ENCODE assay signal across 12 cellular contexts in the genomic region with DNA sequence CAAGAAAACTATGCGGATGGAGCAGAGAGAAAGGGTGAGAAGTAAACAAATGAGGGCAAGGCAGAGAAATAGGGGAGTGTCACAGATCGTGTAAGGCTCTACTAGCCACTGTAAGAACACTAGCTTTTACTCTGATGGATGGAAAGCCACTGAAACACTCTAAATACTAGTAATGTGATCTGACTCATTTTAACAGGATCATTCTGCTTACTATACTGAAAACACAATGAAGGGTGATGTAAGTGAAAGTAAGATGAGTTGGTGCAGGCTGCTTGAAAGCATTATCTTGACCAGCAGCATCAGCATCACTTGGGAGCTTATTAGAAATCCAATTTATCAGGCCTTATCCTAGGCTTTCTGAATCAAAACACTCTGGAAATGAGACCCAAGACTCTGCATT. TPM values are rescaled to one million over a fixed set of nuclear protein-coding genes. Genes with fewer than 3 reads are reported as not detected.
DNase-seq lines count a peak whose midpoint lies in the region; ATAC-seq and TF ChIP-seq lines count a peak whose summit lies in the region.
"Had no signal": no experiment of that assay in that cellular context is flagged by ENCODE, and none has a peak within 500 bp of the region (broad histone marks: within the 10 kb centered on the region; RNA-seq: fewer than 3 reads in every experiment).

No MANE protein-coding gene starts in this region.

- no peak for DNase-seq in activated naive CD4-positive, alpha-beta T cell treated with anti-CD3 and anti-CD28 coated beads, Interleukin-2, amount 50 U/mL, for 72 hours (ENCODE audit: low spot score in 2 of 2)
- DNase-seq in activated naive CD4-positive, alpha-beta T cell treated with anti-CD3 and anti-CD28 coated beads, Interleukin-2, amount 50 U/mL, for 16 hours = no peak
- DNase-seq in PC-3 (no peak), fibroblast of mammary gland (ENCODE audit: low read depth) (peak; percentile 34), NCI-H1694 treated with DMSO at 0.1 percent for 48 hours (lab: John Stamatoyannopoulos, UW) (no peak), cerebellar cortex (ENCODE audit: low spot score) (no peak), substantia nigra (lab: John Stamatoyannopoulos, UW) (no peak)
- DNase-seq: HCEC 1CT; MM.1S; stimulated activated naive CD4-positive, alpha-beta T cell had no signal

- H3K4me3 ChIP-seq in PC-3 (ENCODE audit: low read length) (no peak overlapping the region), fibroblast of mammary gland (ENCODE audit: control insufficient read depth, low read depth, low read length) (no peak overlapping the region)

- no peak overlapping the region for H2AFZ ChIP-seq in PC-3 (ENCODE audit: low read length)

- H3K27ac Mint-ChIP-seq in activated naive CD4-positive, alpha-beta T cell treated with anti-CD3 and anti-CD28 coated beads, Interleukin-2, amount 50 U/mL, for 72 hours = peak overlapping the region; percentile 45 to 57
- H3K27ac Mint-ChIP-seq: B cell had no signal

- no peaks in the 10 kb centered on the region for H3K27me3 ChIP-seq in PC-3 (ENCODE audit: low read length)

- H4K20me1 ChIP-seq in PC-3 (ENCODE audit: low read length) = no peaks in the 10 kb centered on the region

- H3K4me1 ChIP-seq in PC-3 (ENCODE audit: insufficient read depth, low read length) = no peaks in the 10 kb centered on the region

- no TSS peak for BruUV-seq in PC-3 (replicated peaks; lab: Mats Ljungman, UMichigan)

- H3K9ac ChIP-seq in PC-3 (ENCODE audit: low read length) = no peak overlapping the region

- H3K36me3 ChIP-seq in PC-3 (ENCODE audit: low read depth, low read length) = peaks cover 8% of the 10 kb centered on the region

- H3K9me2 ChIP-seq in PC-3 (replicated peaks; ENCODE audit: low read length) = no peaks in the 10 kb centered on the region

- H3K27ac ChIP-seq in PC-3 (ENCODE audit: low read length) (no peak overlapping the region), substantia nigra (ENCODE audit: low read depth, low read length, poor library complexity, severe bottlenecking) (no peak overlapping the region)

- peaks cover 0 to 7% of the 10 kb centered on the region in 2 donors for H3K36me3 Mint-ChIP-seq in activated naive CD4-positive, alpha-beta T cell treated with anti-CD3 and anti-CD28 coated beads, Interleukin-2, amount 50 U/mL, for 72 hours

- CTCF ChIA-PET in PC-3 (lab: Charles Lee) = no interaction called here

- POLR2A ChIA-PET in PC-3 (lab: Charles Lee; ENCODE audit: unreplicated experiment) = no interaction called here

- no peak overlapping the region for H3K4me2 ChIP-seq in PC-3 (ENCODE audit: low read length)

- H3K9me3 ChIP-seq in PC-3 (ENCODE audit: low read length) = no peaks in the 10 kb centered on the region

- ATAC-seq in activated naive CD4-positive, alpha-beta T cell treated with anti-CD3 and anti-CD28 coated beads, Interleukin-2, amount 50 U/mL, for 72 hours = peak; percentile 99
- ATAC-seq in PC-3 = peak; percentile 53
- no peak for ATAC-seq in GM21528 (IDR thresholded peaks at IDR 0.05; ENCODE audit: low FRiP score, unreplicated experiment)

- no peaks in the 10 kb centered on the region for H3F3A ChIP-seq in PC-3 (ENCODE audit: low read length, unreplicated experiment)

- no peak for TF ChIP-seq CTCF in PC-3 (conservative IDR thresholded peaks at IDR 0.05; ENCODE audit: low read depth, low read length)
- TF ChIP-seq CTCF in fibroblast of mammary gland (conservative IDR thresholded peaks at IDR 0.05; ENCODE audit: control insufficient read depth, insufficient read depth, low read depth, low read length) = no peak

- H3K9me3 Mint-ChIP-seq in activated naive CD4-positive, alpha-beta T cell treated with anti-CD3 and anti-CD28 coated beads, Interleukin-2, amount 50 U/mL, for 72 hours = no peaks in the 10 kb centered on the region

- no peaks in the 10 kb centered on the region for H3K79me2 ChIP-seq in PC-3 (ENCODE audit: low read length)

- intact Hi-C loops in PC-3 (cut with micrococcal nuclease) = no loop called here

RNA-seq across cellular contexts. Expression of a gene that starts 32.7 kb away (rescaled TPM):
- total RNA-seq in activated naive CD4-positive, alpha-beta T cell treated with anti-CD3 and anti-CD28 coated beads, Interleukin-2, amount 50 U/mL, for 72 hours = 100 to 1,000 TPM in 1 of 2 donors, 10 to 100 TPM in 1; 81.0 to 111 TPM
- 36.1 and 37.4 TPM in 2 replicates for total RNA-seq in PC-3 (2014; rRNA removed)
